In the genomic region with DNA sequence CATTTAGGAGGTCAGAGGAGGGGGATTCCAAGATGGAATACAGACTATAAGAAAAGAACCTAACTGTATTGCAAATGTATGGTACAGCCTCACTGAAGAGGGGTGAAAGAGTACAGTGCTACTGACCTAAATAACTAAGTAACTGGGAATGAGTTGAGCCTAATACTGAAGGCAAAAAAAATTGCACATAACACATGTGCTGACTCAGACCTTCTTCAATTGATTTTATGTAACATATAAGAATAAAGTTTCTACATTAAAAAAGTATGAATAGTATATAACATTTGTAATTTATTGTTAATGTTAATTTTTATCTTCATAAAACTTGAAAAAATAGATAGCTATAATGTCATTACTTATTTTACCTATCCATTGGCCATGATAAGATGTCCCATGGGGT, we compare ENCODE assay signal across 18 cellular contexts.
"Had no signal": no experiment of that assay in that cellular context is flagged by ENCODE, and none has a peak within 500 bp of the region (broad histone marks: within the 10 kb centered on the region; RNA-seq: fewer than 3 reads in every experiment).

No MANE protein-coding gene starts in this region.

- H3K27me3 Mint-ChIP-seq: type B pancreatic cell had no signal

- H3K27ac ChIP-seq: body of pancreas, cardiac muscle cell, testis, vagina, VCaP had no signal

- H3K27me3 ChIP-seq: body of pancreas, cardiac muscle cell, testis, vagina had no signal

- ATAC-seq: body of pancreas, left colon had no signal

- FAIRE-seq: endometrium, keratinocyte had no signal

- H3K9me3 ChIP-seq: body of pancreas, testis, vagina had no signal

- H3K4me3 Mint-ChIP-seq: T-helper 2 cell treated with Interferon-gamma antibody and Interleukin-4, amounts not matched to agents 5 μg/mL and 100 μg/mL, for 36 hours; type B pancreatic cell had no signal

- DNase-seq: activated CD4-positive, alpha-beta T cell treated with anti-CD3 and anti-CD28 coated beads, Interleukin-2, amount 50 U/mL, for 1 hour; activated CD4-positive, CD25-positive, alpha-beta regulatory T cell treated with anti-CD3 and anti-CD28 coated beads, Interleukin-2, amount 50 U/mL, for 72 hours; activated gamma-delta T cell treated with Interleukin-2 at 50 U/mL for 16 hours; anterior cingulate cortex; body of pancreas; left colon; mesenchymal stem cell; stimulated activated CD4-positive, alpha-beta T cell treated with anti-CD3 and anti-CD28 coated beads, Interleukin-2, amount 100 ng/mL, for 48 hours; stimulated activated CD8-positive, alpha-beta memory T cell treated with anti-CD3 and anti-CD28 coated beads, Interleukin-4, amount 100 ng/mL, for 48 hours; stimulated activated naive CD4-positive, alpha-beta T cell; testis had no signal

- H3K4me3 ChIP-seq: body of pancreas, cardiac muscle cell, testis, vagina had no signal

- H3K4me1 ChIP-seq: body of pancreas, testis, vagina had no signal

- H3K9me3 Mint-ChIP-seq: T-helper 2 cell treated with Interferon-gamma antibody and Interleukin-4, amounts not matched to agents 5 μg/mL and 100 μg/mL, for 36 hours; type B pancreatic cell had no signal

- H3K27ac Mint-ChIP-seq: T-helper 2 cell treated with Interferon-gamma antibody and Interleukin-4, amounts not matched to agents 5 μg/mL and 100 μg/mL, for 36 hours; type B pancreatic cell had no signal
